17 cellular contexts compared by ENCODE assay signal in the genomic region with DNA sequence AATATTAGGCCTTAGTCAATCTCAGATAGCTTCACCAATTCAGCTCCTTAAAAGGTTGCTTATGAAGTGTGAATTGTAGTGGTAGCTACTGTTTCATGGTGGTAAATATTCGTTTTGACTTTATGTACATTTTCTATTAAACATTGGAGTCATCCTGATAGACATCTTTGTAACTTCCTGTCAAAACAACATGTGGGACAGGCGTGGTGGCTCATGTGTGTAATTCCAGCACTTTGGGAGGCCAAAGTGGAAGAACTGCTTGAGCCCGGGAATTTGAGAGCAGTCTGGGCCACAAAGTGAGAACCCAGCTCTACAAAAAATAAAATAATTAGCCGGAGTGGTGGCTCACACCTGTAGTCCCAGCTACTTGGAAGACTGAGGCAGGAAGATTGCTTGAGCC.
"Had no signal": no experiment of that assay in that cellular context is flagged by ENCODE, and none has a peak within 500 bp of the region (broad histone marks: within the 10 kb centered on the region; RNA-seq: fewer than 3 reads in every experiment).

No MANE protein-coding gene starts in this region.

- DNase-seq: activated CD4-positive, alpha-beta memory T cell treated with anti-CD3 and anti-CD28 coated beads, Interleukin-2, amount 10 ng/mL, durations not matched to agents 7 days and 5 days; activated CD4-positive, alpha-beta T cell treated with anti-CD3 and anti-CD28 coated beads for 4 hours; activated CD8-positive, alpha-beta memory T cell treated with anti-CD3 and anti-CD28 coated beads, Interleukin-2, amount 10 ng/mL, durations not matched to agents 7 days and 5 days; activated naive CD4-positive, alpha-beta T cell; activated naive CD8-positive, alpha-beta T cell treated with anti-CD3 and anti-CD28 coated beads for 36 hours; effector CD8-positive, alpha-beta T cell; left cardiac atrium; stimulated activated CD4-positive, alpha-beta T cell treated with anti-CD3 and anti-CD28 coated beads, Interleukin-1b, Interleukin-23, amount 100 ng/mL, for 48 hours; stimulated activated CD8-positive, alpha-beta memory T cell treated with anti-CD3 and anti-CD28 coated beads, Interleukin-4, amount 100 ng/mL, for 48 hours; stimulated activated naive CD4-positive, alpha-beta T cell; thyroid gland had no signal

- H3K27me3 ChIP-seq: hepatocyte, thyroid gland had no signal

- H3K36me3 Mint-ChIP-seq: natural killer cell treated with Interleukin-12 subunit alpha and Interleukin-12 subunit beta and Interleukin-15 and Interleukin-18, amount 100 ng/mL, for 72 hours had no signal

- H3K27me3 Mint-ChIP-seq: activated CD4-positive, alpha-beta memory T cell treated with anti-CD3 and anti-CD28 coated beads, Interleukin-2, amount 10 ng/mL, durations not matched to agents 7 days and 5 days; activated CD8-positive, alpha-beta memory T cell treated with anti-CD3 and anti-CD28 coated beads, Interleukin-2, amount 10 ng/mL, durations not matched to agents 7 days and 5 days; activated naive CD8-positive, alpha-beta T cell treated with anti-CD3 and anti-CD28 coated beads for 36 hours; natural killer cell treated with Interleukin-12 subunit alpha and Interleukin-12 subunit beta and Interleukin-15 and Interleukin-18, amount 100 ng/mL, for 72 hours had no signal

- H3K4me3 ChIP-seq: hepatocyte, thyroid gland had no signal

- H3K9me3 ChIP-seq: thyroid gland had no signal

- H3K4me2 ChIP-seq: hepatocyte had no signal

- H3K27ac ChIP-seq: hepatocyte, thyroid gland had no signal

- FAIRE-seq: islet of Langerhans, TTC549 had no signal

- H2AFZ ChIP-seq: hepatocyte had no signal

- H3K9me3 Mint-ChIP-seq: activated CD4-positive, alpha-beta memory T cell treated with anti-CD3 and anti-CD28 coated beads, Interleukin-2, amount 10 ng/mL, durations not matched to agents 7 days and 5 days; activated naive CD8-positive, alpha-beta T cell treated with anti-CD3 and anti-CD28 coated beads for 36 hours; natural killer cell treated with Interleukin-12 subunit alpha and Interleukin-12 subunit beta and Interleukin-15 and Interleukin-18, amount 100 ng/mL, for 72 hours; WTC11 had no signal

- H3K4me3 Mint-ChIP-seq: activated CD8-positive, alpha-beta memory T cell treated with anti-CD3 and anti-CD28 coated beads, Interleukin-2, amount 10 ng/mL, durations not matched to agents 7 days and 5 days; activated naive CD8-positive, alpha-beta T cell treated with anti-CD3 and anti-CD28 coated beads for 36 hours; natural killer cell treated with Interleukin-12 subunit alpha and Interleukin-12 subunit beta and Interleukin-15 and Interleukin-18, amount 100 ng/mL, for 72 hours had no signal

- H3K27ac Mint-ChIP-seq: activated CD4-positive, alpha-beta memory T cell treated with anti-CD3 and anti-CD28 coated beads, Interleukin-2, amount 10 ng/mL, durations not matched to agents 7 days and 5 days; activated CD8-positive, alpha-beta memory T cell treated with anti-CD3 and anti-CD28 coated beads, Interleukin-2, amount 10 ng/mL, durations not matched to agents 7 days and 5 days; activated naive CD8-positive, alpha-beta T cell treated with anti-CD3 and anti-CD28 coated beads for 36 hours; natural killer cell treated with Interleukin-12 subunit alpha and Interleukin-12 subunit beta and Interleukin-15 and Interleukin-18, amount 100 ng/mL, for 72 hours; T-helper 2 cell treated with Interferon-gamma antibody and Interleukin-4, amounts not matched to agents 5 μg/mL and 100 μg/mL, for 36 hours; WTC11 had no signal

- H3K36me3 ChIP-seq: thyroid gland had no signal
